11 cellular contexts compared by ENCODE assay signal in the genomic region with DNA sequence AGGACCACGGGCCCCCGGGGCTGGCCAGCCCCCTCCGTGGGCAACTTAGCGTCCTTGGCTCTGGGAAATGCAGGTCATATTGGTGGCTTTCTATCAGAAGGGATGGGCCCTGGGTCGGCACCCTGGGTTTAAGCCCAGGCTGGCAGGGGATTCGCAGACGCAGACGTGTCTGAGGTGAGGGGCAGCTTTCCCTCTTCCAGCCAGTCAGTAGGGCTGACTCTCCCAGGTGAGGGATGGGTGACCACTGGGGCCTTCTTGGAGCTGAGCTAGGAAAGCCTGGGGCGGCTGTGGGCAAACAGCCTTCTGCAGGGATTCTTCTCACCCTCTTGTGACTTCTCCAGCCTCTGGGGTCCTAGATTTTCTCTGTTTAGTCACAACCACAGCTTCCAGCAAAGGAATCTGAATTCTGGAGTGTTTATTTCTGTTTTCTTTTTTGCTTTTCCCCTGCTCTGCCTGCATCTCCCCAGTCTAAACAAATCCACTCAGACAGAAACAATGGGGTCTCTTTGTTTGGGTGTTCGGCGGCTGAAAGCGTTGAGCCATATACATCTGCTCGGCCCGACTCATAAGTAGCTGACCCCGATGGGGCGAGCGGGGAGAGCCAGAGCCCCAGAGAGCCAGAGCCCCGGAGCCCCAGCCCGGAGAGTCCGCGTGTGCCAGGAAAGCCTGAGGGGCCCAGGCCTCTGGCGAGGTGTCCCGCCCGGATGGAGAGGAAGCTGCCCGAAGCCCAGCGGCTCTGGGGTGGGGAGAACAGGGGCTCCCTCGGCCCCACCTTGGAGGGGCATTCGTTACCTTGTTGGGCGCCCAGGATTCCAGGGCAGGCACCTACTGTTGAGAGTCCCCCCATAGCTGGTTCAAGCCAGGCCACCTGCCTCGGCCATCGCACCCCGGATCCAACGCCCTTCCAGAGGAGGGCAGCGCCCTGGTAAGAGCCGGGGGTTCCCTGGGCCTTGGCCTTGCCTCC. TPM values are rescaled to one million over a fixed set of nuclear protein-coding genes. Genes with fewer than 3 reads are reported as not detected.
DNase-seq lines count a peak whose midpoint lies in the region; ATAC-seq, FAIRE-seq and TF ChIP-seq lines count a peak whose summit lies in the region.
"Had no signal": no experiment of that assay in that cellular context is flagged by ENCODE, and none has a peak within 500 bp of the region (broad histone marks: within the 10 kb centered on the region; RNA-seq: fewer than 3 reads in every experiment).

No MANE protein-coding gene starts in this region.

- FAIRE-seq in GM19239 (lab: Jason Lieb, UNC) (peak; percentile 79), pancreas (lab: Jason Lieb, UNC) (no peak)

- no peaks in the 10 kb centered on the region for H3K27me3 ChIP-seq in pancreas
- H3K27me3 ChIP-seq in MG63: no peaks in the 10 kb centered on the region

- peak overlapping the region; percentile 57 to 90 (median 68) for H3K27ac ChIP-seq in pancreas

- H3K4me1 ChIP-seq in pancreas: peaks cover 0 to 13% (median 0%) of the 10 kb centered on the region in 3 donors

- no peak for TF ChIP-seq CTCF in pancreas (IDR thresholded peaks at IDR 0.05)

- intact Hi-C loops in pancreas (cut with DNase I): loop anchor here in 1 of 3 donors (10.0 kb wide), 1 partner anchor 126 kb away; a partner anchor contains a TSS

- no peaks in the 10 kb centered on the region for H3K36me3 ChIP-seq in pancreas
- H3K36me3 ChIP-seq in MG63: no peaks in the 10 kb centered on the region

- peak overlapping the region; percentile 37 to 84 (median 64) for H3K4me3 ChIP-seq in pancreas
- H3K4me3 ChIP-seq in MG63: no peak overlapping the region
- H3K4me3 ChIP-seq: lung had no signal

- no peak for DNase-seq in GM19239 (ENCODE audit: insufficient read length, low spot score)
- peak; percentile 48 for DNase-seq in ecto neural progenitor cell (ENCODE audit: low spot score)
- peak in 2 of 6 donors; percentile 14 to 82 for DNase-seq in pancreas
- no peak for DNase-seq in MG63
- no peak for DNase-seq in COLO829 (ENCODE audit: low spot score)
- no peak for DNase-seq in kidney glomerular epithelial cell (lab: John Stamatoyannopoulos, UW)
- DNase-seq: NCI-H1436 treated with DMSO at 0.1 percent for 48 hours; stimulated activated CD4-positive, alpha-beta T cell treated with anti-CD3 and anti-CD28 coated beads, Interleukin-1b, Interleukin-23, amount 100 ng/mL, for 48 hours had no signal

- ATAC-seq in HG03354 (IDR thresholded peaks at IDR 0.05; ENCODE audit: poor library complexity, severe bottlenecking, unreplicated experiment) (peak; percentile 1), pancreas (no peak)

- H3K9me3 ChIP-seq in pancreas: no peaks in the 10 kb centered on the region
- no peaks in the 10 kb centered on the region for H3K9me3 ChIP-seq in MG63

- 21 to 22% methylated on average over 34 to 35 of the region's 35 CpGs for WGBS in pancreas, 2 donors

RNA-seq across cellular contexts. Expression of a gene that starts 2.0 kb away (rescaled TPM):
- 10 to 100 TPM; 15.6 to 33.8 (median 21.9) TPM for total RNA-seq in pancreas
- polyA plus RNA-seq in pancreas: 10 to 100 TPM; 21.0 to 47.3 TPM
- 0.32 TPM in 1 of 2 replicates, not detected in the other for total RNA-seq in MG63 (2014; rRNA removed; shearing (Covaris generic); ENCODE audit: low replicate concordance)
- total RNA-seq: temporal lobe had no signal

RNA-seq across cellular contexts. Expression of a gene that starts 59.0 kb away (rescaled TPM):
- 10 to 100 TPM in 1 of 6 donors, 1 to 10 TPM in 5; 7.2 to 12.9 (median 8.7) TPM for total RNA-seq in pancreas
- 10 to 100 TPM in 1 of 2 donors, 1 to 10 TPM in 1; 8.5 to 11.1 TPM for polyA plus RNA-seq in pancreas
- 1.9 and 5.6 TPM in 2 replicates for total RNA-seq in MG63 (2014; rRNA removed; shearing (Covaris generic); ENCODE audit: low replicate concordance)

Comparison
In these comparisons a context has a peak if more than half of its experiments do, and no peak if none do; other contexts are left out.
1. RNA of a gene that starts 2.0 kb away (total RNA-seq): 15.6 to 33.8 TPM in pancreas; 0.32 TPM in MG63; every median in the first group is over 10 times any median in the second.